In genomic region chr21:46546799-46547198, GRCh38 we compare ENCODE assay signal across 23 cellular contexts. TPM values are rescaled to one million over a fixed set of nuclear protein-coding genes. Genes with fewer than 3 reads are reported as not detected.
DNase-seq lines count a peak whose midpoint lies in the region; ATAC-seq, FAIRE-seq and TF ChIP-seq lines count a peak whose summit lies in the region.
"Had no signal": no experiment of that assay in that cellular context is flagged by ENCODE, and none has a peak within 500 bp of the region (broad histone marks: within the 10 kb centered on the region; RNA-seq: fewer than 3 reads in every experiment).

No MANE protein-coding gene starts in this region.

- no peak overlapping the region for H2BK5ac ChIP-seq in mesendoderm (ENCODE audit: low read length)

- H3K9me1 ChIP-seq in K562 (ENCODE audit: control insufficient read depth, insufficient read depth, low read length) = no peaks in the 10 kb centered on the region

- no peak overlapping the region for H3K4me3 ChIP-seq in CD4-positive, alpha-beta memory T cell (ENCODE audit: low read length in 2 of 2)
- no peak overlapping the region for H3K4me3 ChIP-seq in K562
- H3K4me3 ChIP-seq in mesendoderm (ENCODE audit: low read length) = no peak overlapping the region
- no peak overlapping the region for H3K4me3 ChIP-seq in sigmoid colon
- H3K4me3 ChIP-seq in gastrocnemius medialis = no peak overlapping the region
- H3K4me3 ChIP-seq: BLaER1 had no signal

- H3K9me3 Mint-ChIP-seq in CD4-positive, alpha-beta memory T cell = no peaks in the 10 kb centered on the region
- H3K9me3 Mint-ChIP-seq: HFFc6 had no signal

- 93% methylated on average over 15 of the region's 15 CpGs for WGBS in K562 (ENCODE audit: insufficient coverage, low coverage, missing lambda C conversion rate)
- no CpG with 5 or more reads among the region's 15 CpGs for WGBS in mesendoderm (ENCODE audit: extremely low coverage, insufficient coverage, low lambda C conversion rate)
- 96 to 98% methylated on average over 15 of the region's 15 CpGs for WGBS in sigmoid colon, 2 donors

- no peaks in the 10 kb centered on the region for H4K20me1 ChIP-seq in K562 (replicated peaks; ENCODE audit: control insufficient read depth, insufficient read depth, low read length)
- H4K20me1 ChIP-seq: BLaER1 had no signal

- POLR2A ChIA-PET in CD4-positive, alpha-beta memory T cell (lab: Charles Lee; ENCODE audit: partially characterized antibody) = interaction anchor here (1.5 to 6.6 kb wide), 2 partner anchors 14 to 46 kb away, joined by 4 to 44 read pairs; no protein-coding TSS in a partner anchor
- POLR2A ChIA-PET in K562 (lab: Yijun Ruan, JAX) = interaction anchor here (0.6 kb wide), 1 partner anchor 107 kb away, joined by 3 read pairs; no protein-coding TSS in a partner anchor

- in situ Hi-C loops in K562 (cut with MboI) = no loop called here
- in situ Hi-C loops in gastrocnemius medialis (cut with MboI; ENCODE audit: low sequenced_read_pairs in 4 of 4) = no loop called here

- TF ChIP-seq POLR2A in K562 (conservative IDR thresholded peaks at IDR 0.05) (no peak), sigmoid colon (IDR thresholded peaks at IDR 0.05) (no peak), gastrocnemius medialis (IDR thresholded peaks at IDR 0.05) (no peak), GM18505 (IDR thresholded peaks at IDR 0.05; ENCODE audit: borderline replicate concordance, extremely low read depth, insufficient read depth, insufficient read length) (no peak)

- H3K9me3 ChIP-seq in CD4-positive, alpha-beta memory T cell (ENCODE audit: control insufficient read depth in 1 of 2, low read length in 2 of 2) = no peaks in the 10 kb centered on the region
- H3K9me3 ChIP-seq in K562 (replicated peaks; ENCODE audit: control insufficient read depth, insufficient read depth, low read depth, low read length) = no peaks in the 10 kb centered on the region
- no peaks in the 10 kb centered on the region for H3K9me3 ChIP-seq in sigmoid colon
- H3K9me3 ChIP-seq in gastrocnemius medialis = no peaks in the 10 kb centered on the region
- H3K9me3 ChIP-seq: BLaER1 had no signal

- FAIRE-seq in K562 (lab: Jason Lieb, UNC) = no peak
- FAIRE-seq: D721Med, G401.6, GM12891, H1, HepG2, HTR-8/SVneo had no signal

- H3K18ac ChIP-seq in mesendoderm (ENCODE audit: low read length) = no peak overlapping the region

- H3K27me3 Mint-ChIP-seq in CD4-positive, alpha-beta memory T cell = no peaks in the 10 kb centered on the region

- H4K5ac ChIP-seq in mesendoderm (ENCODE audit: low read length) = no peak overlapping the region

- H2BK120ac ChIP-seq in mesendoderm (ENCODE audit: low read depth, low read length) = no peak overlapping the region

- no peak for DNase-seq in CD4-positive, alpha-beta memory T cell
- DNase-seq in K562 (ENCODE audit: extremely low read depth in 1 of 4, low spot score in 3 of 4) = no peak
- DNase-seq in mesendoderm = no peak
- peak; percentile 48 for DNase-seq in sigmoid colon
- no peak for DNase-seq in HuH-7.5 (ENCODE audit: low spot score)
- DNase-seq in gastrocnemius medialis = no peak
- DNase-seq in superior temporal gyrus (ENCODE audit: extremely low spot score) = no peak
- DNase-seq: 8988T, AML-193, COR-L47, DMS153, DMS79 treated with DMSO at 0.1 percent for 48 hours, EL, HCEC 1CT, HFFc6 had no signal

- no peak for TF ChIP-seq RAD21 in K562 (CRISPR knock-in tag; conservative IDR thresholded peaks at IDR 0.05 in 1 of 2, IDR thresholded peaks at IDR 0.05 in 1 of 2)

- CTCF ChIA-PET in CD4-positive, alpha-beta memory T cell (lab: Charles Lee; ENCODE audit: partially characterized antibody) = no interaction called here
- CTCF ChIA-PET in K562 (lab: Yijun Ruan, JAX; ENCODE audit: low intra/inter-chr PET ratio) = no interaction called here

- H2AFZ ChIP-seq in K562 (ENCODE audit: low read depth, low read length) = no peak overlapping the region

- ATAC-seq in K562 (no peak), gastrocnemius medialis (no peak), GM18505 (IDR thresholded peaks at IDR 0.05; ENCODE audit: unreplicated experiment) (no peak)
- ATAC-seq: HepG2 had no signal

- no peak overlapping the region for H2BK15ac ChIP-seq in mesendoderm (replicated peaks; ENCODE audit: low read depth)

- H2AK5ac ChIP-seq in mesendoderm (ENCODE audit: low read length) = no peak overlapping the region

- H3K27ac Mint-ChIP-seq in CD4-positive, alpha-beta memory T cell = peak overlapping the region in 4 of 7 donors; percentile 17 to 68 (median 42)
- H3K27ac Mint-ChIP-seq: HFFc6 had no signal

- H3K36me3 Mint-ChIP-seq in CD4-positive, alpha-beta memory T cell = peaks cover 60 to 61% of the 10 kb centered on the region in 2 donors

- no peak overlapping the region for H3K4ac ChIP-seq in mesendoderm (ENCODE audit: low read depth, low read length)

- H3K4me2 ChIP-seq in K562 (ENCODE audit: insufficient read depth, low read length) = no peak overlapping the region
- H3K4me2 ChIP-seq in mesendoderm (ENCODE audit: low read length) = no peak overlapping the region
- H3K4me2 ChIP-seq: BLaER1 had no signal

- H3K79me1 ChIP-seq in mesendoderm (ENCODE audit: low read length) = no peaks in the 10 kb centered on the region

- TF ChIP-seq CTCF in K562 (IDR thresholded peaks at IDR 0.05 in 2 of 3, conservative IDR thresholded peaks at IDR 0.05 in 1 of 3; ENCODE audit: insufficient read depth in 2 of 3, low read depth in 1 of 3, low read length in 3 of 3) (no peak), sigmoid colon (IDR thresholded peaks at IDR 0.05) (no peak), gastrocnemius medialis (IDR thresholded peaks at IDR 0.05 in 4 of 5, conservative IDR thresholded peaks at IDR 0.05 in 1 of 5) (no peak)

- H3K79me2 ChIP-seq in K562 (ENCODE audit: control insufficient read depth, insufficient read depth, low read length) (no peaks in the 10 kb centered on the region), mesendoderm (ENCODE audit: control insufficient read depth, insufficient read depth, low read length) (no peaks in the 10 kb centered on the region)

- H3K56ac ChIP-seq in mesendoderm (ENCODE audit: low read length) = no peak overlapping the region

- H3K36me3 ChIP-seq in CD4-positive, alpha-beta memory T cell (ENCODE audit: insufficient read depth, low read length) = peaks cover 38% of the 10 kb centered on the region
- peaks cover 73% of the 10 kb centered on the region; the same call in 2 of the 3 replicates for H3K36me3 ChIP-seq in K562 (ENCODE audit: control insufficient read depth, insufficient read depth, low read length)
- peaks cover 9% of the 10 kb centered on the region for H3K36me3 ChIP-seq in mesendoderm (ENCODE audit: control insufficient read depth, insufficient read depth, low read length)
- H3K36me3 ChIP-seq in sigmoid colon = peaks cover 4 to 93% (median 49%) of the 10 kb centered on the region in 4 donors
- peaks cover 0 to 81% of the 10 kb centered on the region in 2 donors for H3K36me3 ChIP-seq in gastrocnemius medialis

- no peak overlapping the region for H3K27ac ChIP-seq in CD4-positive, alpha-beta memory T cell (ENCODE audit: low read depth, low read length)
- H3K27ac ChIP-seq in K562 (ENCODE audit: extremely low read depth, low read depth, low read length) (no peak overlapping the region), mesendoderm (ENCODE audit: low read depth, low read length) (peak overlapping the region; percentile 8), sigmoid colon (no peak overlapping the region), gastrocnemius medialis (no peak overlapping the region)
- H3K27ac ChIP-seq: BLaER1 had no signal

- H3K4me1 Mint-ChIP-seq in CD4-positive, alpha-beta memory T cell = peaks cover 43 to 83% (median 54%) of the 10 kb centered on the region in 4 donors

- intact Hi-C loops in CD4-positive, alpha-beta memory T cell (cut with micrococcal nuclease) = no loop called here
- intact Hi-C loops in K562 (cut with micrococcal nuclease) (no loop called here), sigmoid colon (cut with DNase I) (no loop called here), gastrocnemius medialis (cut with DNase I; ENCODE audit: low total_unique reads) (no loop called here)

- no peak overlapping the region for H3K4me3 Mint-ChIP-seq in CD4-positive, alpha-beta memory T cell
- H3K4me3 Mint-ChIP-seq: HFFc6 had no signal

- no peaks in the 10 kb centered on the region for H3K27me3 ChIP-seq in CD4-positive, alpha-beta memory T cell (ENCODE audit: insufficient read depth, low read length)
- H3K27me3 ChIP-seq in K562 (ENCODE audit: control insufficient read depth in 2 of 2, insufficient read depth in 2 of 2, low read length in 2 of 2) (no peaks in the 10 kb centered on the region), mesendoderm (ENCODE audit: insufficient read depth, low read length, poor library complexity) (no peaks in the 10 kb centered on the region), sigmoid colon (no peaks in the 10 kb centered on the region), gastrocnemius medialis (no peaks in the 10 kb centered on the region)
- H3K27me3 ChIP-seq: BLaER1 had no signal

- H3K4me1 ChIP-seq in CD4-positive, alpha-beta memory T cell (ENCODE audit: insufficient read depth, low read length) = peaks cover 65% of the 10 kb centered on the region
- H3K4me1 ChIP-seq in K562 (replicated peaks in 1 of 2; ENCODE audit: control insufficient read depth in 2 of 2, insufficient read depth in 2 of 2, low read length in 2 of 2) (peaks cover 0 to 7% of the 10 kb centered on the region in 2 experiments; a peak in 1 of 5 replicates), mesendoderm (ENCODE audit: control insufficient read depth, low read depth, low read length) (no peaks in the 10 kb centered on the region), sigmoid colon (no peaks in the 10 kb centered on the region), gastrocnemius medialis (no peaks in the 10 kb centered on the region)
- H3K4me1 ChIP-seq: BLaER1 had no signal

- H3K9ac ChIP-seq in K562 (ENCODE audit: insufficient read depth in 1 of 2, low read depth in 2 of 2, low read length in 2 of 2) (peak overlapping the region in 1 of 2 experiments; percentile 54; a peak in 1 of 4 replicates), mesendoderm (ENCODE audit: low read length) (no peak overlapping the region)
- H3K9ac ChIP-seq: BLaER1 had no signal

- no peak overlapping the region for H3K23ac ChIP-seq in mesendoderm (ENCODE audit: low read length)

- no TSS peak for BruUV-seq in K562 (replicated peaks; lab: Mats Ljungman, UMichigan)

- TF ChIP-seq EP300 in K562 (IDR thresholded peaks at IDR 0.05; ENCODE audit: low read length) = no peak
- TF ChIP-seq EP300 in sigmoid colon (IDR thresholded peaks at IDR 0.05) = no peak

- no peak overlapping the region for H4K8ac ChIP-seq in mesendoderm (ENCODE audit: low read depth, low read length)

RNA-seq across cellular contexts. Expression of gene S100B, which starts 58.1 kb away (rescaled TPM):
- total RNA-seq in CD4-positive, alpha-beta memory T cell = not detected
- under 1 TPM; 0.54 to 0.73 TPM for polyA plus RNA-seq in CD4-positive, alpha-beta memory T cell
- total RNA-seq in K562 (2011; cell fraction: chromatin; rRNA removed; ENCODE audit: low replicate concordance) = not detected in 2 replicates
- not detected in 2 replicates for total RNA-seq in K562 (2011; cell fraction: nucleolus; rRNA removed)
- not detected in 2 replicates for total RNA-seq in K562 (2011; cell fraction: nucleoplasm; rRNA removed)
- total RNA-seq in K562 (2014; rRNA removed) (not detected in 2 replicates), K562 (2014; rRNA removed; fragmentation: Illumina TruSeq; extraction: Trizol) (not detected in 2 replicates), K562 (2015; rRNA removed; fragmentation: Illumina TruSeq; extraction: Trizol) (not detected in 2 replicates), K562 (2021) (not detected in 2 replicates), sigmoid colon (100 to 1,000 TPM in 1 of 4 donors, 10 to 100 TPM in 3; 28.5 to 126 (median 41.0) TPM), gastrocnemius medialis (1 to 10 TPM in 1 of 4 donors, under 1 TPM in 2, not detected in 1; 0.80 to 1.3 (median 0.82) TPM)
- polyA plus RNA-seq in K562 (2011; rRNA removed) (not detected in 2 replicates), K562 (2014; fragmentation: Illumina TruSeq; extraction: Trizol) (not detected in 2 replicates), K562 (2014; fragmentation: Nextera tagmentation; extraction: Ambion mirVana) (not detected), K562 (2014; rRNA removed) (not detected in 2 replicates), sigmoid colon (10 to 100 TPM; 14.3 to 23.7 (median 20.4) TPM)
- not detected in 2 replicates for polyA plus RNA-seq in K562 (2011; cell fraction: cytosol; rRNA removed)
- not detected in 2 replicates for polyA plus RNA-seq in K562 (2011; cell fraction: nucleus; rRNA removed)
- polyA plus RNA-seq in K562 (2012) = not detected in 2 replicates
- not detected in 2 replicates for polyA minus RNA-seq in K562 (2011; rRNA and poly(A)+ RNA removed)
- not detected in 2 replicates for polyA minus RNA-seq in K562 (2011; cell fraction: cytosol; rRNA and poly(A)+ RNA removed)
- polyA minus RNA-seq in K562 (2011; cell fraction: nucleus; rRNA and poly(A)+ RNA removed) = not detected in 2 replicates
- 0.35 TPM for polyA plus RNA-seq in mesendoderm (2013, experiment 1 of 2)
- 0.18 TPM for polyA plus RNA-seq in mesendoderm (2013, experiment 2 of 2)
- total RNA-seq: HepG2, HFFc6 had no signal
- polyA plus RNA-seq: HepG2 had no signal

Comparison
In these comparisons a context has a peak if more than half of its experiments do, and no peak if none do; other contexts are left out.
1. RNA of gene S100B, which starts 58.1 kb away (total RNA-seq): 28.5 to 126 TPM in sigmoid colon; 0.80 to 1.3 TPM in gastrocnemius medialis, not detected in CD4-positive, alpha-beta memory T cell and not detected in K562; every median in the first group is over 10 times any median in the second.